In genomic region chr15:90327313-90327712, GRCh38 we compare ENCODE assay signal across 16 cellular contexts.
"Had no signal": no experiment of that assay in that cellular context is flagged by ENCODE, and none has a peak within 500 bp of the region (broad histone marks: within the 10 kb centered on the region; RNA-seq: fewer than 3 reads in every experiment).

No MANE protein-coding gene starts in this region.

- H3K9me3 ChIP-seq: gastrocnemius medialis, heart left ventricle, prostate gland, testis, upper lobe of left lung had no signal

- H3K4me1 ChIP-seq: gastrocnemius medialis, prostate gland, testis, upper lobe of left lung had no signal

- H3K36me3 ChIP-seq: gastrocnemius medialis, heart left ventricle, prostate gland, upper lobe of left lung had no signal

- DNase-seq: activated CD4-positive, alpha-beta T cell treated with anti-CD3 and anti-CD28 coated beads for 1 hour; activated CD4-positive, alpha-beta T cell treated with anti-CD3 and anti-CD28 coated beads, Interleukin-2, amount 50 U/mL, for 4 hours; activated gamma-delta T cell treated with Interleukin-2 at 50 U/mL for 16 hours; activated T-cell treated with anti-CD3 and anti-CD28 coated beads, Interleukin-2, amount 50 U/mL, for 48 hours; central memory CD4-positive, alpha-beta T cell; cortex of kidney; effector memory CD4-positive, alpha-beta T cell; gastrocnemius medialis; heart left ventricle; immature natural killer cell; right cardiac atrium; stimulated activated naive CD8-positive, alpha-beta T cell treated with anti-CD3 and anti-CD28 coated beads, Interleukin-15, amount 100 ng/mL, for 72 hours; T1000; testis; upper lobe of left lung had no signal

- H3K4me3 ChIP-seq: gastrocnemius medialis, heart left ventricle, prostate gland, testis, upper lobe of left lung had no signal

- H3K27me3 ChIP-seq: gastrocnemius medialis, heart left ventricle, testis, upper lobe of left lung had no signal

- H3K27ac ChIP-seq: gastrocnemius medialis, heart left ventricle, prostate gland, testis, upper lobe of left lung had no signal
